ENCODE assay signal across 17 cellular contexts in genomic region chr16:49766280-49766679, GRCh38.
A peak's percentile ranks its signal among the peaks of the same experiment; 100 is the strongest.
DNase-seq lines count a peak whose midpoint lies in the region; ATAC-seq and TF ChIP-seq lines count a peak whose summit lies in the region.
"Had no signal": no experiment of that assay in that cellular context is flagged by ENCODE, and none has a peak within 500 bp of the region (broad histone marks: within the 10 kb centered on the region; RNA-seq: fewer than 3 reads in every experiment).

No MANE protein-coding gene starts in this region.

- H3K4me1 ChIP-seq in endodermal cell (ENCODE audit: control insufficient read depth, insufficient read depth, low read length) = no peaks in the 10 kb centered on the region
- H3K4me1 ChIP-seq in iPS-15b (ENCODE audit: control insufficient read depth, insufficient read depth, low read length) = no peaks in the 10 kb centered on the region
- no peaks in the 10 kb centered on the region for H3K4me1 ChIP-seq in esophagus squamous epithelium
- peaks cover 6% of the 10 kb centered on the region for H3K4me1 ChIP-seq in mesenchymal stem cell (ENCODE audit: control insufficient read depth, insufficient read depth, low read depth, low read length)
- H3K4me1 ChIP-seq: BE2C, Peyer's patch had no signal

- H3K27me3 ChIP-seq in endodermal cell (ENCODE audit: control insufficient read depth, insufficient read depth, low read length, poor library complexity, severe bottlenecking) (no peaks in the 10 kb centered on the region), iPS-15b (ENCODE audit: control insufficient read depth, insufficient read depth, low read length) (no peaks in the 10 kb centered on the region), esophagus squamous epithelium (no peaks in the 10 kb centered on the region), mesenchymal stem cell (ENCODE audit: control insufficient read depth in 1 of 2, insufficient read depth in 1 of 2, low read length in 2 of 2) (no peaks in the 10 kb centered on the region)
- H3K27me3 ChIP-seq: BE2C, Peyer's patch had no signal

- H4K91ac ChIP-seq in mesenchymal stem cell (ENCODE audit: low read length) = no peak overlapping the region

- H3K27ac ChIP-seq in endodermal cell (ENCODE audit: low read depth, low read length) = no peak overlapping the region
- H3K27ac ChIP-seq in esophagus squamous epithelium = no peak overlapping the region
- H3K27ac ChIP-seq in mesenchymal stem cell (ENCODE audit: low read length, poor library complexity, severe bottlenecking) = no peak overlapping the region
- H3K27ac ChIP-seq: Peyer's patch had no signal

- no peak overlapping the region for H2BK15ac ChIP-seq in mesenchymal stem cell (ENCODE audit: low read depth, poor library complexity, severe bottlenecking)

- H2BK12ac ChIP-seq in mesenchymal stem cell (ENCODE audit: low read length in 2 of 2) = no peak overlapping the region

- ATAC-seq in sciatic nerve = peak; percentile 71
- ATAC-seq in stimulated activated naive CD8-positive, alpha-beta T cell treated with anti-CD3 and anti-CD28 coated beads, Interleukin-15, amount 100 ng/mL, for 72 hours = no peak
- ATAC-seq: CD8-positive, alpha-beta T cell had no signal

- H3K36me3 ChIP-seq in endodermal cell (ENCODE audit: control insufficient read depth, insufficient read depth, low read length) (no peaks in the 10 kb centered on the region), iPS-15b (ENCODE audit: control insufficient read depth, insufficient read depth, low read length) (peaks cover 3% of the 10 kb centered on the region), esophagus squamous epithelium (no peaks in the 10 kb centered on the region), mesenchymal stem cell (ENCODE audit: control insufficient read depth in 1 of 2, insufficient read depth in 2 of 2, low read depth in 1 of 2, low read length in 2 of 2) (no peaks in the 10 kb centered on the region)
- H3K36me3 ChIP-seq: BE2C, Peyer's patch had no signal

- H3K9ac ChIP-seq in endodermal cell (ENCODE audit: extremely low read depth, low read length, poor library complexity, severe bottlenecking) = no peak overlapping the region
- H3K9ac ChIP-seq in iPS-15b (ENCODE audit: low read depth, low read length) = peak overlapping the region; percentile 32
- no peak overlapping the region for H3K9ac ChIP-seq in mesenchymal stem cell (ENCODE audit: low read length)

- no peak overlapping the region for H3K23ac ChIP-seq in mesenchymal stem cell (ENCODE audit: low read length in 2 of 2)

- H3K4me3 ChIP-seq in endodermal cell (ENCODE audit: low read length) (no peak overlapping the region), iPS-15b (ENCODE audit: low read depth, low read length) (no peak overlapping the region), esophagus squamous epithelium (no peak overlapping the region), mesenchymal stem cell (ENCODE audit: insufficient read depth in 1 of 2, low read depth in 1 of 2, low read length in 2 of 2) (no peak overlapping the region)
- H3K4me3 ChIP-seq: Peyer's patch had no signal

- H2BK5ac ChIP-seq in mesenchymal stem cell (ENCODE audit: low read depth, low read length, poor library complexity, severe bottlenecking) = no peak overlapping the region

- H3K14ac ChIP-seq in mesenchymal stem cell (ENCODE audit: low read length in 2 of 2) = peak overlapping the region in 1 of 2 experiments; percentile 11

- H3K27ac Mint-ChIP-seq in endodermal cell = peak overlapping the region; percentile 21
- no peak overlapping the region for H3K27ac Mint-ChIP-seq in stimulated activated naive CD8-positive, alpha-beta T cell treated with anti-CD3 and anti-CD28 coated beads, Interleukin-15, amount 100 ng/mL, for 72 hours
- H3K27ac Mint-ChIP-seq: CD8-positive, alpha-beta T cell had no signal

- H2AFZ ChIP-seq in mesenchymal stem cell (ENCODE audit: low read depth, low read length) = no peak overlapping the region

- H3K4ac ChIP-seq in mesenchymal stem cell (ENCODE audit: low read depth in 1 of 2, low read length in 2 of 2) = no peak overlapping the region

- H3K4me1 Mint-ChIP-seq in endodermal cell = no peaks in the 10 kb centered on the region
- H3K4me1 Mint-ChIP-seq in stimulated activated naive CD8-positive, alpha-beta T cell treated with anti-CD3 and anti-CD28 coated beads, Interleukin-15, amount 100 ng/mL, for 72 hours = no peaks in the 10 kb centered on the region

- TF ChIP-seq POLR2A in esophagus squamous epithelium (IDR thresholded peaks at IDR 0.05) = no peak

- intact Hi-C loops in sciatic nerve (cut with DNase I) (no loop called here), esophagus squamous epithelium (cut with DNase I) (no loop called here)

- peaks cover 2% of the 10 kb centered on the region for H3K36me3 Mint-ChIP-seq in endodermal cell (ENCODE audit: low read depth)
- H3K36me3 Mint-ChIP-seq: CD8-positive, alpha-beta T cell had no signal

- H3K27me3 Mint-ChIP-seq in endodermal cell (ENCODE audit: insufficient read depth) = no peaks in the 10 kb centered on the region
- H3K27me3 Mint-ChIP-seq in stimulated activated naive CD8-positive, alpha-beta T cell treated with anti-CD3 and anti-CD28 coated beads, Interleukin-15, amount 100 ng/mL, for 72 hours = no peaks in the 10 kb centered on the region

- WGBS in endodermal cell (ENCODE audit: insufficient coverage in 1 of 2, insufficient read length in 1 of 2), 2 experiments = 85 to 91% methylated on average over 4 to 7 of the region's 7 CpGs
- 64 to 65% methylated on average over 5 to 6 of the region's 7 CpGs for WGBS in esophagus squamous epithelium, 2 donors
- WGBS in mesenchymal stem cell = 58% methylated on average over 7 of the region's 7 CpGs

- no peak for TF ChIP-seq CTCF in endodermal cell (conservative IDR thresholded peaks at IDR 0.05)
- no peak for TF ChIP-seq CTCF in esophagus squamous epithelium (IDR thresholded peaks at IDR 0.05)

- no peaks in the 10 kb centered on the region for H3K9me3 Mint-ChIP-seq in endodermal cell
- H3K9me3 Mint-ChIP-seq in stimulated activated naive CD8-positive, alpha-beta T cell treated with anti-CD3 and anti-CD28 coated beads, Interleukin-15, amount 100 ng/mL, for 72 hours = no peaks in the 10 kb centered on the region
- H3K9me3 Mint-ChIP-seq: CD8-positive, alpha-beta T cell had no signal

- H4K8ac ChIP-seq in mesenchymal stem cell (ENCODE audit: low read length) = no peak overlapping the region

- H3K9me3 ChIP-seq in endodermal cell (ENCODE audit: control insufficient read depth, low read length) (no peaks in the 10 kb centered on the region), iPS-15b (ENCODE audit: control insufficient read depth, insufficient read depth, low read length) (no peaks in the 10 kb centered on the region), esophagus squamous epithelium (no peaks in the 10 kb centered on the region), mesenchymal stem cell (ENCODE audit: control insufficient read depth, low read length) (no peaks in the 10 kb centered on the region)
- H3K9me3 ChIP-seq: BE2C, Peyer's patch had no signal

- DNase-seq in endodermal cell (no peak), sciatic nerve (ENCODE audit: low spot score) (no peak), esophagus squamous epithelium (lab: John Stamatoyannopoulos, UW) (no peak), mesenchymal stem cell (no peak)
- DNase-seq in stimulated activated naive CD8-positive, alpha-beta T cell treated with anti-CD3 and anti-CD28 coated beads, Interleukin-15, amount 100 ng/mL, for 72 hours = no peak
- DNase-seq: BE2C; CD8-positive, alpha-beta T cell; DND-41; Kasumi-1; NCI-H1930; NCI-H2171; NCI-H510A; NCI-H82; Peyer's patch; SIG-M5 had no signal

- H2BK120ac ChIP-seq in mesenchymal stem cell (ENCODE audit: low read depth, low read length) = no peak overlapping the region

- H3K4me3 Mint-ChIP-seq in endodermal cell = no peak overlapping the region
- no peak overlapping the region for H3K4me3 Mint-ChIP-seq in stimulated activated naive CD8-positive, alpha-beta T cell treated with anti-CD3 and anti-CD28 coated beads, Interleukin-15, amount 100 ng/mL, for 72 hours
- H3K4me3 Mint-ChIP-seq: CD8-positive, alpha-beta T cell had no signal

- H3K79me1 ChIP-seq in mesenchymal stem cell (replicated peaks; ENCODE audit: low read length, poor library complexity, severe bottlenecking) = peaks cover 3% of the 10 kb centered on the region

- no peak overlapping the region for H2AK5ac ChIP-seq in mesenchymal stem cell (ENCODE audit: low read length, severe bottlenecking)

- H3K18ac ChIP-seq in mesenchymal stem cell (ENCODE audit: low read depth in 1 of 2, low read length in 2 of 2) = no peak overlapping the region

- no peak overlapping the region for H3K4me2 ChIP-seq in mesenchymal stem cell (ENCODE audit: low read length, poor library complexity, severe bottlenecking)

TF ChIP-seq in PFSK-1, 5 proteins besides CTCF, POLR2A, EP300 and RAD21:
- TF ChIP-seq SIN3A (IDR thresholded peaks at IDR 0.05; ENCODE audit: borderline replicate concordance, insufficient read depth, low read length) (peak; percentile 17; the same call in 1 of the 2 replicates), TAF1 (IDR thresholded peaks at IDR 0.05; ENCODE audit: borderline replicate concordance, insufficient read depth, low read length) (no peak)
